14 cellular contexts compared by ENCODE assay signal in the genomic region with DNA sequence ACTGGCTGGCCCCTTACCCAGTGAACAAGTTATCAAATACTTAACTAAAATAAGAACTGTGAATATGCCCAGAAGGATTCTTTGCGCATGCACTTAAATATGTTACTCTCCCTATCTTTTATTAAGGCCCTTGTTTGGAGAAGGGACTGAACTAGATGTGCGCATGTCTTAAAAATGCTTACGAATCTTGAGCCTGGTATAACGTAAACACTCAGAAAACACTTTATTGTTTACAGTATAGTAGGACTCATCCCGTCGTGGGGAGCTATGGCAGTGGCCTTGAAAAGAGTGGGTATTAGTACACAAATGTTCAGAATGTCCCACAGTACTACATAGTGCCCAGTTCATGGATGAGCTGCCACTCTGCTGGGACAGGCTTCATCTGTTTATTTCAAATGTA.
DNase-seq lines count a peak whose midpoint lies in the region; ATAC-seq and TF ChIP-seq lines count a peak whose summit lies in the region.
"Had no signal": no experiment of that assay in that cellular context is flagged by ENCODE, and none has a peak within 500 bp of the region (broad histone marks: within the 10 kb centered on the region; RNA-seq: fewer than 3 reads in every experiment).

No MANE protein-coding gene starts in this region.

- no TSS peak for BruUV-seq in HCT116 (replicated peaks; lab: Mats Ljungman, UMichigan)

- H2AFZ ChIP-seq in ACC112 (ENCODE audit: low read length, unreplicated experiment): peak overlapping the region; percentile 18
- H2AFZ ChIP-seq in HCT116 (ENCODE audit: low read depth, low read length, poor library complexity, severe bottlenecking): no peak overlapping the region

- TF ChIP-seq POLR2A in HCT116 (IDR thresholded peaks at IDR 0.05; ENCODE audit: borderline replicate concordance, extremely low read depth, insufficient read depth, insufficient read length): no peak
- no peak for TF ChIP-seq POLR2A in prostate gland (IDR thresholded peaks at IDR 0.05)

- H3K4me3 Mint-ChIP-seq in endothelial cell (ENCODE audit: unreplicated experiment): no peak overlapping the region
- H3K4me3 Mint-ChIP-seq: CD4-positive, alpha-beta memory T cell; WTC11 had no signal

- RAD21 ChIA-PET in HCT116 (lab: Charles Lee; ENCODE audit: low non-redundant PET in 1 of 2, low total read pairs in 2 of 2, uncharacterized antibody in 2 of 2, unreplicated experiment in 2 of 2): no interaction called here

- no peaks in the 10 kb centered on the region for H3K9me3 Mint-ChIP-seq in endothelial cell (ENCODE audit: unreplicated experiment)
- H3K9me3 Mint-ChIP-seq: CD4-positive, alpha-beta memory T cell; WTC11 had no signal

- no peak overlapping the region for H3K4me2 ChIP-seq in HCT116 (ENCODE audit: low read length)

- POLR2A ChIA-PET in HCT116 (lab: Charles Lee): no interaction called here

- CTCF ChIA-PET in HCT116 (lab: Charles Lee): interaction anchor here (1.0 kb wide), 1 partner anchor 217 kb away, joined by 3 read pairs; no protein-coding TSS in a partner anchor

- ATAC-seq in HCT116 (peak; percentile 9; the same call in 1 of the 2 replicates), GM19395 (IDR thresholded peaks at IDR 0.05; ENCODE audit: unreplicated experiment) (no peak)

- intact Hi-C loops in HCT116 (cut with micrococcal nuclease) (loop anchor here (1.0 to 10.0 kb wide), 2 partner anchors 182 to 215 kb away; no protein-coding TSS in a partner anchor), prostate gland (cut with DNase I) (loop anchor here (5.0 to 10.0 kb wide), 2 partner anchors 131 to 182 kb away; no protein-coding TSS in a partner anchor)

- H3K27ac Mint-ChIP-seq in endothelial cell (ENCODE audit: unreplicated experiment): peak overlapping the region; percentile 64
- H3K27ac Mint-ChIP-seq: CD4-positive, alpha-beta memory T cell; progenitor cell of endocrine pancreas had no signal

- no peak for TF ChIP-seq RAD21 in HCT116 (IDR thresholded peaks at IDR 0.05; ENCODE audit: low read depth)

- no peaks in the 10 kb centered on the region for H3K79me2 ChIP-seq in ACC112 (ENCODE audit: control insufficient read depth, insufficient read depth, low read length, unreplicated experiment)
- no peaks in the 10 kb centered on the region for H3K79me2 ChIP-seq in HCT116 (ENCODE audit: insufficient read depth, low read length)

- H3K27me3 ChIP-seq in ACC112 (ENCODE audit: insufficient read depth, low read length): no peaks in the 10 kb centered on the region
- no peaks in the 10 kb centered on the region for H3K27me3 ChIP-seq in HCT116 (ENCODE audit: insufficient read depth, low read length)
- H3K27me3 ChIP-seq in prostate gland (replicated peaks; ENCODE audit: insufficient read depth): no peaks in the 10 kb centered on the region

- H3K4me1 ChIP-seq in ACC112 (ENCODE audit: control insufficient read depth, insufficient read depth, low read length, unreplicated experiment) (peaks cover 48% of the 10 kb centered on the region), HCT116 (ENCODE audit: control insufficient read depth in 1 of 2, insufficient read depth in 2 of 2, low read length in 2 of 2) (peaks cover 0 to 11% of the 10 kb centered on the region in 2 experiments; a peak in 2 of 4 replicates), prostate gland (replicated peaks) (no peaks in the 10 kb centered on the region)

- H3K4me3 ChIP-seq in ACC112 (ENCODE audit: low read depth, low read length): no peak overlapping the region
- H3K4me3 ChIP-seq in HCT116 (replicated peaks in 1 of 2; ENCODE audit: low read depth in 1 of 2, low read length in 2 of 2): no peak overlapping the region
- no peak overlapping the region for H3K4me3 ChIP-seq in prostate gland

- no peak overlapping the region for H3K9ac ChIP-seq in HCT116 (ENCODE audit: low read length)

- H3K36me3 ChIP-seq in ACC112 (ENCODE audit: insufficient read depth, low read length): no peaks in the 10 kb centered on the region
- no peaks in the 10 kb centered on the region for H3K36me3 ChIP-seq in HCT116 (ENCODE audit: control insufficient read depth in 1 of 2, insufficient read depth in 2 of 2, low read length in 2 of 2)
- H3K36me3 ChIP-seq in prostate gland: no peaks in the 10 kb centered on the region

- H3K27me3 Mint-ChIP-seq in endothelial cell (ENCODE audit: unreplicated experiment): peaks cover 10% of the 10 kb centered on the region
- H3K27me3 Mint-ChIP-seq: CD4-positive, alpha-beta memory T cell had no signal

- H3K27ac ChIP-seq in ACC112 (ENCODE audit: low read depth, low read length) (peak overlapping the region; percentile 74), HCT116 (ENCODE audit: low read depth, low read length) (no peak overlapping the region), prostate gland (peak overlapping the region; percentile 8 to 21)

- no peaks in the 10 kb centered on the region for H4K20me1 ChIP-seq in HCT116 (ENCODE audit: insufficient read depth)

- H3K9me3 ChIP-seq in HCT116 (ENCODE audit: control insufficient read depth in 1 of 2, insufficient read depth in 1 of 2, low read depth in 1 of 2, low read length in 2 of 2) (no peaks in the 10 kb centered on the region), prostate gland (no peaks in the 10 kb centered on the region)

- TF ChIP-seq CTCF in HCT116 (IDR thresholded peaks at IDR 0.05 in 2 of 3, conservative IDR thresholded peaks at IDR 0.05 in 1 of 3; ENCODE audit: borderline replicate concordance in 1 of 3, insufficient read depth in 1 of 3, low read depth in 2 of 3, low read length in 2 of 3): no peak
- no peak for TF ChIP-seq CTCF in endothelial cell (IDR thresholded peaks at IDR 0.05; ENCODE audit: unreplicated experiment)
- TF ChIP-seq CTCF in prostate gland (IDR thresholded peaks at IDR 0.05): no peak

- WGBS in prostate gland: 72% methylated on average over 6 of the region's 6 CpGs

- H3K4me1 Mint-ChIP-seq in endothelial cell (ENCODE audit: unreplicated experiment): peaks cover 77% of the 10 kb centered on the region

- DNase-seq in HCT116 (ENCODE audit: low read depth, low spot score): no peak
- DNase-seq in endothelial cell (ENCODE audit: low spot score): no peak
- DNase-seq in prostate gland (ENCODE audit: low spot score): no peak
- no peak for DNase-seq in GDM1 (lab: John Stamatoyannopoulos, UW)
- DNase-seq in NCI-H2029 treated with DMSO at 0.1 percent for 48 hours (lab: John Stamatoyannopoulos, UW): no peak
- no peak for DNase-seq in NCI-H1694 (lab: John Stamatoyannopoulos, UW)
- DNase-seq: activated naive CD4-positive, alpha-beta T cell; CD4-positive, alpha-beta memory T cell; NCI-H1092; NCI-H526 treated with DMSO at 0.1 percent for 48 hours had no signal

- H3K9me2 ChIP-seq in HCT116 (ENCODE audit: insufficient read depth): no peaks in the 10 kb centered on the region

- H3K36me3 Mint-ChIP-seq in endothelial cell (ENCODE audit: low read depth, unreplicated experiment): no peaks in the 10 kb centered on the region
- H3K36me3 Mint-ChIP-seq: CD4-positive, alpha-beta memory T cell had no signal

TF ChIP-seq in HCT116, 20 proteins besides CTCF, POLR2A, EP300 and RAD21 (continues in another document):
- no peak for TF ChIP-seq ELF1 (IDR thresholded peaks at IDR 0.05; ENCODE audit: borderline replicate concordance, low read depth)
- TF ChIP-seq SRF (IDR thresholded peaks at IDR 0.05; ENCODE audit: low read depth): no peak
- TF ChIP-seq, protein P1, sequence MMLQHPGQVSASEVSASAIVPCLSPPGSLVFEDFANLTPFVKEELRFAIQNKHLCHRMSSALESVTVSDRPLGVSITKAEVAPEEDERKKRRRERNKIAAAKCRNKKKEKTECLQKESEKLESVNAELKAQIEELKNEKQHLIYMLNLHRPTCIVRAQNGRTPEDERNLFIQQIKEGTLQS (IDR thresholded peaks at IDR 0.05): no peak
- TF ChIP-seq ZNF274 (IDR thresholded peaks at IDR 0.05; ENCODE audit: low read depth, low read length): no peak
- TF ChIP-seq CEBPB (IDR thresholded peaks at IDR 0.05; ENCODE audit: low read depth): no peak
- no peak for TF ChIP-seq TCF7L2 (IDR thresholded peaks at IDR 0.05; ENCODE audit: borderline replicate concordance, extremely low read depth, insufficient read depth, insufficient read length)
- TF ChIP-seq, protein P2, sequence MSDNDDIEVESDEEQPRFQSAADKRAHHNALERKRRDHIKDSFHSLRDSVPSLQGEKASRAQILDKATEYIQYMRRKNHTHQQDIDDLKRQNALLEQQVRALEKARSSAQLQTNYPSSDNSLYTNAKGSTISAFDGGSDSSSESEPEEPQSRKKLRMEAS (IDR thresholded peaks at IDR 0.05): no peak
- TF ChIP-seq ZFX (IDR thresholded peaks at IDR 0.05): no peak
- TF ChIP-seq POLR2AphosphoS5 (IDR thresholded peaks at IDR 0.05; ENCODE audit: low read depth, low read length): no peak
- no peak for TF ChIP-seq YY1 (IDR thresholded peaks at IDR 0.05; ENCODE audit: extremely low read depth, insufficient replicate concordance, low read depth, low read length)
- no peak for TF ChIP-seq EGR1 (IDR thresholded peaks at IDR 0.05; ENCODE audit: low read depth)
- TF ChIP-seq, protein P3, sequence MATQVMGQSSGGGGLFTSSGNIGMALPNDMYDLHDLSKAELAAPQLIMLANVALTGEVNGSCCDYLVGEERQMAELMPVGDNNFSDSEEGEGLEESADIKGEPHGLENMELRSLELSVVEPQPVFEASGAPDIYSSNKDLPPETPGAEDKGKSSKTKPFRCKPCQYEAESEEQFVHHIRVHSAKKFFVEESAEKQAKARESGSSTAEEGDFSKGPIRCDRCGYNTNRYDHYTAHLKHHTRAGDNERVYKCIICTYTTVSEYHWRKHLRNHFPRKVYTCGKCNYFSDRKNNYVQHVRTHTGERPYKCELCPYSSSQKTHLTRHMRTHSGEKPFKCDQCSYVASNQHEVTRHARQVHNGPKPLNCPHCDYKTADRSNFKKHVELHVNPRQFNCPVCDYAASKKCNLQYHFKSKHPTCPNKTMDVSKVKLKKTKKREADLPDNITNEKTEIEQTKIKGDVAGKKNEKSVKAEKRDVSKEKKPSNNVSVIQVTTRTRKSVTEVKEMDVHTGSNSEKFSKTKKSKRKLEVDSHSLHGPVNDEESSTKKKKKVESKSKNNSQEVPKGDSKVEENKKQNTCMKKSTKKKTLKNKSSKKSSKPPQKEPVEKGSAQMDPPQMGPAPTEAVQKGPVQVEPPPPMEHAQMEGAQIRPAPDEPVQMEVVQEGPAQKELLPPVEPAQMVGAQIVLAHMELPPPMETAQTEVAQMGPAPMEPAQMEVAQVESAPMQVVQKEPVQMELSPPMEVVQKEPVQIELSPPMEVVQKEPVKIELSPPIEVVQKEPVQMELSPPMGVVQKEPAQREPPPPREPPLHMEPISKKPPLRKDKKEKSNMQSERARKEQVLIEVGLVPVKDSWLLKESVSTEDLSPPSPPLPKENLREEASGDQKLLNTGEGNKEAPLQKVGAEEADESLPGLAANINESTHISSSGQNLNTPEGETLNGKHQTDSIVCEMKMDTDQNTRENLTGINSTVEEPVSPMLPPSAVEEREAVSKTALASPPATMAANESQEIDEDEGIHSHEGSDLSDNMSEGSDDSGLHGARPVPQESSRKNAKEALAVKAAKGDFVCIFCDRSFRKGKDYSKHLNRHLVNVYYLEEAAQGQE (IDR thresholded peaks at IDR 0.05; ENCODE audit: low read depth): no peak
